15 cellular contexts compared by ENCODE assay signal in genomic region chr3:1272541-1273265, GRCh38.
DNase-seq lines count a peak whose midpoint lies in the region; TF ChIP-seq lines count a peak whose summit lies in the region.
"Had no signal": no experiment of that assay in that cellular context is flagged by ENCODE, and none has a peak within 500 bp of the region (broad histone marks: within the 10 kb centered on the region; RNA-seq: fewer than 3 reads in every experiment).

No MANE protein-coding gene starts in this region.

- H3K4me3 ChIP-seq in parathyroid adenoma (ENCODE audit: low read depth, low read length) = no peak overlapping the region
- H3K4me3 ChIP-seq: Peyer's patch had no signal

- H3K79me2 ChIP-seq in parathyroid adenoma = no peaks in the 10 kb centered on the region

- H3K27me3 ChIP-seq in parathyroid adenoma (ENCODE audit: control insufficient read depth, insufficient read depth, low read length) = no peaks in the 10 kb centered on the region
- H3K27me3 ChIP-seq: Peyer's patch had no signal

- no peaks in the 10 kb centered on the region for H3K36me3 ChIP-seq in parathyroid adenoma (ENCODE audit: control insufficient read depth, insufficient read depth, low read length)
- H3K36me3 ChIP-seq: Peyer's patch had no signal

- H3K27ac ChIP-seq in parathyroid adenoma = no peak overlapping the region
- H3K27ac ChIP-seq: Peyer's patch had no signal

- no peaks in the 10 kb centered on the region for H3K9me3 ChIP-seq in parathyroid adenoma (ENCODE audit: control insufficient read depth, low read length)
- H3K9me3 ChIP-seq: Peyer's patch had no signal

- no peak overlapping the region for H3K4me2 ChIP-seq in parathyroid adenoma (ENCODE audit: low read length)

- TF ChIP-seq CTCF in parathyroid adenoma (IDR thresholded peaks at IDR 0.05) = no peak

- DNase-seq in H4 (ENCODE audit: low spot score) (peak; percentile 29), NCI-H69 (lab: John Stamatoyannopoulos, UW) (peak; percentile 70), cerebellar nuclear complex (lab: John Stamatoyannopoulos, UW) (peak; percentile 90 to 95), activated gamma-delta T cell (lab: John Stamatoyannopoulos, UW) (no peak), DMS53 treated with DMSO at 0.1 percent for 48 hours (lab: John Stamatoyannopoulos, UW; ENCODE audit: unreplicated experiment) (no peak)
- no peak for DNase-seq in stimulated activated naive CD4-positive, alpha-beta T cell treated with Interleukin-2 at 50 U/mL for 16 hours (lab: John Stamatoyannopoulos, UW)
- DNase-seq: CD4-positive, CD25-positive, alpha-beta regulatory T cell; DND-41; GOT3; IMR-90; NCI-H1417 treated with DMSO at 0.1 percent for 48 hours; NCI-H187 treated with DMSO at 0.1 percent for 48 hours; NCI-H748 treated with DMSO at 0.1 percent for 48 hours; Peyer's patch had no signal

- H3K9ac ChIP-seq in parathyroid adenoma = no peak overlapping the region

- H3K4me1 ChIP-seq in parathyroid adenoma = no peaks in the 10 kb centered on the region
- H3K4me1 ChIP-seq: Peyer's patch had no signal

- H2AFZ ChIP-seq in parathyroid adenoma = peak overlapping the region; percentile 40

Comparison
In these comparisons a context has a peak if more than half of its experiments do, and no peak if none do; other contexts are left out.
1. DNase-seq: peak in H4 (single experiment), NCI-H69 (single experiment) and cerebellar nuclear complex (2 of 2); none in activated gamma-delta T cell (single experiment), DMS53 treated with DMSO at 0.1 percent for 48 hours (single experiment) and stimulated activated naive CD4-positive, alpha-beta T cell treated with Interleukin-2 at 50 U/mL for 16 hours (single experiment).